Comparison of ENCODE assay signal across 16 cellular contexts in the genomic region with DNA sequence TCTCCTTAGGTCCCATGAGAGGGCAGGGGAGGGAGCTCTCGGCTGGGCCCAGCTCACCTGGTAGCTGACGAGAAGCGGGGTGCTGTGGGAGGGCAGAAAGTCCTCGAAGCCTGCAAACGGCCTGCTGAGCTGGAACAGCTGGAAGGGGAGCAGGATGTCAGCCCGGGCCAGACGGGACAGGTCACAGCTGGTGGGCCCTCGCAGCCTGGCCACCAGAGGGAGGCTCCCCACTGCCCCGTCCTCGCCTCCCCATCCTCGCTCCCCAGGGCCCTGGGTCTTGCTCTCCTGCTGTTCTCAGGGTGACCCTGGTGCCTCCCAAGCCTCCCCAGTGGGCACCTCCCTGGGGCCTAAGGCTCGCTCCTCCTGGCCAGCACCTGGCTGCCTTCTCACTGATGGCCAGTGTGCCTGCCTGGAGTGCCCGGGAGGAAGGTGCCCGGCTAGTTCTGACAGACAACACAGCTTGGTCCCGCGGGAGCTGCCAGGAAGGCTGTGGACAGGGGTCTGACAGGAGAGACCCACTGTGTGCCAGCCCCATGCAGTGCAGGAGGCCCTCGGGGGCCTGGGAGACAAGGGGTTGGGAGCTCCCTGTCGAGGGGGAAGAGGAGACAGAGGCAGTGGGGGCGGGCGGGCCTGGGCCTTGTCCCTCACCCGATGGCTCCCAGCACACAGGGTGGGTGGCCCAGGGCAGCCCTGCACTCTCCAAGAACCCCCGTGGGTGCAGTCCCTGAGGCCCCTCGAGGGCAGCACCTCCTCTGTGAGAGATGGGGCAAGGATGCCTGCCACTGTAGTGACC.
"Had no signal": no experiment of that assay in that cellular context is flagged by ENCODE, and none has a peak within 500 bp of the region (broad histone marks: within the 10 kb centered on the region; RNA-seq: fewer than 3 reads in every experiment).

No MANE protein-coding gene starts in this region.

- H3K27ac ChIP-seq: foreskin keratinocyte, lower lobe of right lung, ovary, uterus had no signal

- H3K27me3 ChIP-seq: foreskin keratinocyte, ovary, uterus had no signal

- DNase-seq: activated CD4-positive, alpha-beta T cell treated with anti-CD3 and anti-CD28 coated beads for 1 hour; activated CD4-positive, alpha-beta T cell treated with anti-CD3 and anti-CD28 coated beads, Interleukin-2, amount 50 U/mL, for 4 hours; activated naive CD4-positive, alpha-beta T cell treated with anti-CD3 and anti-CD28 coated beads for 36 hours; activated T-cell treated with anti-CD3 and anti-CD28 coated beads for 4 hours; cortex of kidney; effector CD8-positive, alpha-beta T cell; foreskin keratinocyte; lower lobe of right lung; midbrain; stimulated activated CD4-positive, alpha-beta T cell treated with anti-CD3 and anti-CD28 coated beads, Interleukin-2, amount 100 ng/mL, for 48 hours; T-helper 1 cell; T1000 had no signal

- H3K36me3 ChIP-seq: ovary, uterus had no signal

- H3K4me1 ChIP-seq: uterus had no signal

- ATAC-seq: lower lobe of right lung; stimulated activated memory B cell treated with anti-CD40 and anti-IgM and Interleukin-4, amounts not matched to agents 10 μg/mL and 1 μg/mL and 100 μg/mL, for 72 hours had no signal

- H3K9me3 ChIP-seq: lower lobe of right lung, ovary, uterus had no signal

- H3K4me3 ChIP-seq: lower lobe of right lung, ovary, uterus had no signal

- FAIRE-seq: astrocyte had no signal
